Comparison of ENCODE assay signal across 1 cellular context in the genomic region with DNA sequence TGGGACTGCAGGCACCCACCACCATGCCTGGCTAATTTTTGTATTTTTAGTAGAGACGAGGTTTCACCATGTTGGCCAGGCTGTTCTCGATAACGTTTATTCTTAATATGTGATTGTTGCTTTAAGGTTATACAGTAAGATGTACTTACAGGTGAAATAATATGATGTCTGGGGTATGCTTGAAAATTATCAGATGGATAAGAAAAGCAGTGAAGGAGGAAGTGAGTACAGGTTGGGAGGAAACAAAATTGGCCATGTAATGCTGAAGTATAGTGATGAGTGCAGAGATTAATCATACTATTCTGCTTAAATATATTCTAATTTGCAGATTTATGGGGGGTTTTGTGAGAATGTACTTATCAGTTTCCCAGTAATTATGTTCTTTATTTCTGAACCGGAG.
TF ChIP-seq lines count a peak whose summit lies in the region.

No MANE protein-coding gene starts in this region.

TF ChIP-seq in K562, 482 proteins besides CTCF, POLR2A, EP300 and RAD21 (continued from another document):
- TF ChIP-seq, protein P1, sequence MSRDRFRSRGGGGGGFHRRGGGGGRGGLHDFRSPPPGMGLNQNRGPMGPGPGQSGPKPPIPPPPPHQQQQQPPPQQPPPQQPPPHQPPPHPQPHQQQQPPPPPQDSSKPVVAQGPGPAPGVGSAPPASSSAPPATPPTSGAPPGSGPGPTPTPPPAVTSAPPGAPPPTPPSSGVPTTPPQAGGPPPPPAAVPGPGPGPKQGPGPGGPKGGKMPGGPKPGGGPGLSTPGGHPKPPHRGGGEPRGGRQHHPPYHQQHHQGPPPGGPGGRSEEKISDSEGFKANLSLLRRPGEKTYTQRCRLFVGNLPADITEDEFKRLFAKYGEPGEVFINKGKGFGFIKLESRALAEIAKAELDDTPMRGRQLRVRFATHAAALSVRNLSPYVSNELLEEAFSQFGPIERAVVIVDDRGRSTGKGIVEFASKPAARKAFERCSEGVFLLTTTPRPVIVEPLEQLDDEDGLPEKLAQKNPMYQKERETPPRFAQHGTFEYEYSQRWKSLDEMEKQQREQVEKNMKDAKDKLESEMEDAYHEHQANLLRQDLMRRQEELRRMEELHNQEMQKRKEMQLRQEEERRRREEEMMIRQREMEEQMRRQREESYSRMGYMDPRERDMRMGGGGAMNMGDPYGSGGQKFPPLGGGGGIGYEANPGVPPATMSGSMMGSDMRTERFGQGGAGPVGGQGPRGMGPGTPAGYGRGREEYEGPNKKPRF (IDR thresholded peaks at IDR 0.05; ENCODE audit: low read depth, low read length): no peak
- TF ChIP-seq ZNF408 (CRISPR knock-in tag; IDR thresholded peaks at IDR 0.05; ENCODE audit: low read depth): no peak
- no peak for TF ChIP-seq STAG1 (CRISPR knock-in tag; IDR thresholded peaks at IDR 0.05; ENCODE audit: borderline replicate concordance)
- TF ChIP-seq SP1 (CRISPR knock-in tag; IDR thresholded peaks at IDR 0.05): no peak
- TF ChIP-seq, protein P2, sequence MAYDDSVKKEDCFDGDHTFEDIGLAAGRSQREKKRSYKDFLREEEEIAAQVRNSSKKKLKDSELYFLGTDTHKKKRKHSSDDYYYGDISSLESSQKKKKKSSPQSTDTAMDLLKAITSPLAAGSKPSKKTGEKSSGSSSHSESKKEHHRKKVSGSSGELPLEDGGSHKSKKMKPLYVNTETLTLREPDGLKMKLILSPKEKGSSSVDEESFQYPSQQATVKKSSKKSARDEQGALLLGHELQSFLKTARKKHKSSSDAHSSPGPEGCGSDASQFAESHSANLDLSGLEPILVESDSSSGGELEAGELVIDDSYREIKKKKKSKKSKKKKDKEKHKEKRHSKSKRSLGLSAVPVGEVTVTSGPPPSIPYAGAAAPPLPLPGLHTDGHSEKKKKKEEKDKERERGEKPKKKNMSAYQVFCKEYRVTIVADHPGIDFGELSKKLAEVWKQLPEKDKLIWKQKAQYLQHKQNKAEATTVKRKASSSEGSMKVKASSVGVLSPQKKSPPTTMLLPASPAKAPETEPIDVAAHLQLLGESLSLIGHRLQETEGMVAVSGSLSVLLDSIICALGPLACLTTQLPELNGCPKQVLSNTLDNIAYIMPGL (CRISPR knock-in tag; IDR thresholded peaks at IDR 0.05): no peak
